ENCODE assay signal across 19 cellular contexts in the genomic region with DNA sequence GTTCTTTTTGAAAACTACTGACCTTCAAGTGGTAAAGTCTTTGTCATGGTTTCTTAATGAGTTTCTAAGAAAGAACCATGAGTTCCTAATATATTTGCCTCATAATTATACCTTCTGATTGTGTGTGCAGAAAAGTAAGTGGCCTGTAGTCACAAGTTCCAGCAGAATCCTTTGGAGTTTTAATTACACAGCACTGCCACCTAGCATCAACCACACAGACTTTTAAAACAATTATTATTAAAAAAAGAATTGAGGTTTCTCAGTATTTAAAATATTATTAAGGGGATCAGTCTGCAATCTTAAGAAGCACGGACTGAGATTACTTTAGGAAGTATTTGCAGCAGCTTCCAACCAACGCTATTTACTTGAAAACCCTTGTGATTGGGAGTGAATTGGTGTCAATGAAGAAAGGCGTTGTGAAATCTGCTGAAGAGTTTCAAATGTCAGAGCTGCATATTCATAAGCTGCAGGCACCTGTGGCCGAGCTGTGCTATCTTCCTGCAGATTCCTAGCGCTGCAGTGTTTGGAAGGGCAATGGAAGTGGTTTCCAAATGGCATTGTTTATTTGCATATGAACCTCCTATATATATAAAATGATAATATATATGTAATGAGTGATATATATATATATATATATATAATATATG.
DNase-seq lines count a peak whose midpoint lies in the region; TF ChIP-seq lines count a peak whose summit lies in the region.
"Had no signal": no experiment of that assay in that cellular context is flagged by ENCODE, and none has a peak within 500 bp of the region (broad histone marks: within the 10 kb centered on the region; RNA-seq: fewer than 3 reads in every experiment).

No MANE protein-coding gene starts in this region.

- peak; percentile 11; the same call in 1 of the 2 replicates for TF ChIP-seq CTCF in RWPE1 (conservative IDR thresholded peaks at IDR 0.05; ENCODE audit: low read depth)
- TF ChIP-seq CTCF in epithelial cell of proximal tubule (conservative IDR thresholded peaks at IDR 0.05; ENCODE audit: low read depth, low read length) = peak; percentile 34
- TF ChIP-seq CTCF in progenitor cell of endocrine pancreas (IDR thresholded peaks at IDR 0.05; ENCODE audit: unreplicated experiment) = peak; percentile 17
- TF ChIP-seq CTCF in transverse colon (IDR thresholded peaks at IDR 0.05) = no peak

- intact Hi-C loops in transverse colon (cut with DNase I; ENCODE audit: low total_unique reads) = no loop called here

- CTCF ChIA-PET in RWPE1 (lab: Yijun Ruan, JAX) = interaction anchor here (0.7 to 0.8 kb wide), 3 partner anchors 9 to 318 kb away, joined by 3 to 4 read pairs (median 3); no protein-coding TSS in a partner anchor

- H3K27me3 ChIP-seq in H7 (ENCODE audit: control insufficient read depth, insufficient read depth, low read length) (no peaks in the 10 kb centered on the region), transverse colon (no peaks in the 10 kb centered on the region)
- H3K27me3 ChIP-seq: BE2C, gastroesophageal sphincter had no signal

- no peak overlapping the region for H3K4me3 Mint-ChIP-seq in progenitor cell of endocrine pancreas (ENCODE audit: low read depth)
- H3K4me3 Mint-ChIP-seq: activated CD4-positive, alpha-beta T cell treated with anti-CD3 and anti-CD28 coated beads, Interleukin-2, amount 10 ng/mL, durations not matched to agents 24 days and 14 days; T-cell had no signal

- no peak overlapping the region for H3K4me3 ChIP-seq in H7 (ENCODE audit: insufficient read depth, low read depth, low read length)
- H3K4me3 ChIP-seq in epithelial cell of proximal tubule (ENCODE audit: low read depth, low read length) = no peak overlapping the region
- no peak overlapping the region for H3K4me3 ChIP-seq in transverse colon
- H3K4me3 ChIP-seq: gastroesophageal sphincter had no signal

- no peaks in the 10 kb centered on the region for H3K27me3 Mint-ChIP-seq in progenitor cell of endocrine pancreas
- H3K27me3 Mint-ChIP-seq: activated CD4-positive, alpha-beta T cell treated with anti-CD3 and anti-CD28 coated beads, Interleukin-2, amount 10 ng/mL, durations not matched to agents 24 days and 14 days; T-cell had no signal

- H3K9me3 Mint-ChIP-seq in progenitor cell of endocrine pancreas (ENCODE audit: low read depth) = no peaks in the 10 kb centered on the region

- no peak overlapping the region for H3K27ac Mint-ChIP-seq in progenitor cell of endocrine pancreas
- H3K27ac Mint-ChIP-seq: activated CD4-positive, alpha-beta T cell treated with anti-CD3 and anti-CD28 coated beads, Interleukin-2, amount 10 ng/mL, durations not matched to agents 24 days and 14 days; T-cell had no signal

- H3K36me3 ChIP-seq in H7 (replicated peaks; ENCODE audit: control insufficient read depth, insufficient read depth, low read length) (no peaks in the 10 kb centered on the region), transverse colon (no peaks in the 10 kb centered on the region)
- H3K36me3 ChIP-seq: BE2C, gastroesophageal sphincter had no signal

- no peaks in the 10 kb centered on the region for H3K36me3 Mint-ChIP-seq in progenitor cell of endocrine pancreas (ENCODE audit: insufficient read depth)
- H3K36me3 Mint-ChIP-seq: T-cell had no signal

- H3K27ac ChIP-seq in RWPE1 = no peak overlapping the region
- no peak overlapping the region for H3K27ac ChIP-seq in transverse colon
- H3K27ac ChIP-seq: gastroesophageal sphincter had no signal

- DNase-seq in H7 (peak; percentile 28), RWPE1 (ENCODE audit: low spot score) (no peak), epithelial cell of proximal tubule (ENCODE audit: low read depth) (no peak), progenitor cell of endocrine pancreas (ENCODE audit: low spot score, unreplicated experiment) (no peak), NCI-H128 (lab: John Stamatoyannopoulos, UW; ENCODE audit: unreplicated experiment) (no peak), transverse colon (no peak), GOT3 (lab: John Stamatoyannopoulos, UW) (no peak)
- no peak for DNase-seq in stimulated activated naive CD4-positive, alpha-beta T cell (lab: John Stamatoyannopoulos, UW)
- DNase-seq: activated CD4-positive, alpha-beta T cell treated with anti-CD3 and anti-CD28 coated beads, Interleukin-2, amount 10 ng/mL, durations not matched to agents 24 days and 14 days; activated gamma-delta T cell; BE2C; EL; Karpas-422; left cardiac atrium; NCI-H1105; retina; SHP77; T-cell had no signal

- H3K4me1 ChIP-seq in transverse colon = no peaks in the 10 kb centered on the region
- H3K4me1 ChIP-seq: BE2C, gastroesophageal sphincter had no signal

- peaks cover 3% of the 10 kb centered on the region for H3K4me1 Mint-ChIP-seq in progenitor cell of endocrine pancreas (ENCODE audit: low read depth)
- H3K4me1 Mint-ChIP-seq: activated CD4-positive, alpha-beta T cell treated with anti-CD3 and anti-CD28 coated beads, Interleukin-2, amount 10 ng/mL, durations not matched to agents 24 days and 14 days; T-cell had no signal

- POLR2A ChIA-PET in RWPE1 (lab: Yijun Ruan, JAX; ENCODE audit: low non-redundant PET) = no interaction called here

- in situ Hi-C loops in transverse colon (cut with MboI; ENCODE audit: low pct_ligation_motif_present in 1 of 4, low pct_unique_long_range_greater_than_20kb in 1 of 4, low sequenced_read_pairs in 3 of 4) = no loop called here

- TF ChIP-seq EP300 in transverse colon (IDR thresholded peaks at IDR 0.05; ENCODE audit: low read depth) = no peak

- no peak for TF ChIP-seq POLR2A in transverse colon (IDR thresholded peaks at IDR 0.05)

- WGBS in transverse colon (ENCODE audit: low coverage in 1 of 2), 2 donors = 26 to 43% methylated on average over 4 to 5 of the region's 5 CpGs

- no peaks in the 10 kb centered on the region for H3K9me3 ChIP-seq in transverse colon
- H3K9me3 ChIP-seq: BE2C, gastroesophageal sphincter had no signal

Comparison
In these comparisons a context has a peak if more than half of its experiments do, and no peak if none do; other contexts are left out.
1. CTCF ChIP-seq: peak in RWPE1 (single experiment), epithelial cell of proximal tubule (single experiment) and progenitor cell of endocrine pancreas (single experiment); none in transverse colon (0 of 5).